In genomic region chr20:56827763-56828162, GRCh38 we compare ENCODE assay signal across 22 cellular contexts.
DNase-seq lines count a peak whose midpoint lies in the region; ATAC-seq and TF ChIP-seq lines count a peak whose summit lies in the region.
"Had no signal": no experiment of that assay in that cellular context is flagged by ENCODE, and none has a peak within 500 bp of the region (broad histone marks: within the 10 kb centered on the region; RNA-seq: fewer than 3 reads in every experiment).

No MANE protein-coding gene starts in this region.

- H3K9ac ChIP-seq in trophoblast cell (ENCODE audit: low read length), result no peak overlapping the region

- ATAC-seq in HG02970 (IDR thresholded peaks at IDR 0.05; ENCODE audit: low FRiP score, unreplicated experiment), result no peak
- ATAC-seq: GM12878, T-helper 17 cell had no signal

- peak overlapping the region; percentile 64 for H2BK5ac ChIP-seq in trophoblast cell (ENCODE audit: low read depth, low read length, poor library complexity)

- DNase-seq in AG09309 (ENCODE audit: low read depth) (no peak), NOMO-1 treated with DMSO at 0.1 percent for 48 hours (lab: John Stamatoyannopoulos, UW; ENCODE audit: unreplicated experiment) (peak; percentile 29), trophoblast cell (no peak), C1 segment of cervical spinal cord (lab: John Stamatoyannopoulos, UW) (no peak), NCI-H128 (lab: John Stamatoyannopoulos, UW; ENCODE audit: unreplicated experiment) (no peak), dermis blood vessel endothelial cell (no peak)
- DNase-seq: ACHN; activated CD8-positive, alpha-beta memory T cell treated with anti-CD3 and anti-CD28 coated beads, Interleukin-2, amount 50 U/mL, for 4 hours; activated naive CD8-positive, alpha-beta T cell treated with anti-CD3 and anti-CD28 coated beads, Interleukin-2, amount 10 ng/mL, durations not matched to agents 7 days and 5 days; CD4-positive, alpha-beta memory T cell; DMS153; endodermal cell; KBM-7; NCI-H1092; NCI-H510A treated with DMSO at 0.1 percent for 48 hours; SHP77; substantia nigra; T-helper 17 cell had no signal

- H3K4me1 ChIP-seq in esophagus (ENCODE audit: control insufficient read depth in 2 of 2, insufficient read depth in 2 of 2, low read length in 1 of 2) (peaks cover 0 to 8% of the 10 kb centered on the region in 2 donors), trophoblast cell (ENCODE audit: control insufficient read depth in 1 of 2, insufficient read depth in 2 of 2, low read length in 2 of 2) (peaks cover 13 to 15% of the 10 kb centered on the region in 2 experiments)

- no peak overlapping the region for H2AK5ac ChIP-seq in trophoblast cell (ENCODE audit: low read length)

- H4K12ac ChIP-seq in trophoblast cell (ENCODE audit: low read depth, low read length), result no peak overlapping the region

- peak overlapping the region; percentile 83 for H4K8ac ChIP-seq in trophoblast cell (ENCODE audit: low read depth, low read length)

- H2BK120ac ChIP-seq in trophoblast cell (ENCODE audit: insufficient read depth, low read length, poor library complexity), result peak overlapping the region; percentile 66

- peak overlapping the region; percentile 22 for H3K4ac ChIP-seq in trophoblast cell (ENCODE audit: low read depth, low read length)

- H3K27ac ChIP-seq in esophagus (ENCODE audit: low read depth in 2 of 2, low read length in 1 of 2), result peak overlapping the region; percentile 69 to 72
- H3K27ac ChIP-seq in trophoblast cell (ENCODE audit: low read depth, low read length), result peak overlapping the region; percentile 47

- no peak for TF ChIP-seq CTCF in AG09309 (IDR thresholded peaks at IDR 0.05; ENCODE audit: control insufficient read depth, insufficient read depth, low read depth, low read length, missing control alignments)

- no peak overlapping the region for H3K23ac ChIP-seq in trophoblast cell (ENCODE audit: low read length)

- H3K4me3 ChIP-seq in AG09309 (ENCODE audit: control insufficient read depth, low read depth, low read length) (peak overlapping the region; percentile 14), esophagus (ENCODE audit: low read depth in 1 of 2, low read length in 2 of 2) (no peak overlapping the region), trophoblast cell (ENCODE audit: low read depth, low read length) (no peak overlapping the region)
- H3K4me3 ChIP-seq: GM12878, lung had no signal

- H3K27me3 ChIP-seq in esophagus (ENCODE audit: control insufficient read depth in 1 of 2, insufficient read depth in 2 of 2, low read length in 2 of 2) (no peaks in the 10 kb centered on the region), trophoblast cell (ENCODE audit: insufficient read depth, low read length) (no peaks in the 10 kb centered on the region)

- peaks cover 7% of the 10 kb centered on the region for H3K79me1 ChIP-seq in trophoblast cell (ENCODE audit: low read length)

- WGBS in esophagus, 2 donors, result 32 to 46% methylated on average over 14 of the region's 14 CpGs
- no CpG with 5 or more reads among the region's 14 CpGs for WGBS in trophoblast cell (ENCODE audit: extremely low coverage, insufficient coverage, insufficient read length)

- H4K91ac ChIP-seq in trophoblast cell (ENCODE audit: low read depth, low read length), result peak overlapping the region; percentile 78

- H3K9me3 ChIP-seq in esophagus (ENCODE audit: control insufficient read depth in 2 of 2, insufficient read depth in 1 of 2, low read depth in 1 of 2, low read length in 1 of 2), result no peaks in the 10 kb centered on the region
- no peaks in the 10 kb centered on the region for H3K9me3 ChIP-seq in trophoblast cell (ENCODE audit: insufficient read depth, low read depth, low read length)

- H3K36me3 ChIP-seq in esophagus (ENCODE audit: control insufficient read depth in 2 of 2, insufficient read depth in 2 of 2, low read length in 1 of 2), result no peaks in the 10 kb centered on the region
- no peaks in the 10 kb centered on the region for H3K36me3 ChIP-seq in trophoblast cell (ENCODE audit: control insufficient read depth in 1 of 2, insufficient read depth in 2 of 2, low read length in 2 of 2)

- peak overlapping the region; percentile 73 for H3K14ac ChIP-seq in trophoblast cell (ENCODE audit: low read length)

- peak overlapping the region; percentile 30 for H2AFZ ChIP-seq in trophoblast cell (ENCODE audit: insufficient read depth, low read length, poor library complexity)

- peak overlapping the region; percentile 49 for H3K18ac ChIP-seq in trophoblast cell (ENCODE audit: low read length)

- no peak overlapping the region for H3K4me2 ChIP-seq in trophoblast cell (ENCODE audit: low read length)

- H2BK12ac ChIP-seq in trophoblast cell (ENCODE audit: low read length), result peak overlapping the region; percentile 82

- H3K79me2 ChIP-seq in trophoblast cell (ENCODE audit: control insufficient read depth, insufficient read depth, low read length, poor library complexity), result no peaks in the 10 kb centered on the region
